In the genomic region with DNA sequence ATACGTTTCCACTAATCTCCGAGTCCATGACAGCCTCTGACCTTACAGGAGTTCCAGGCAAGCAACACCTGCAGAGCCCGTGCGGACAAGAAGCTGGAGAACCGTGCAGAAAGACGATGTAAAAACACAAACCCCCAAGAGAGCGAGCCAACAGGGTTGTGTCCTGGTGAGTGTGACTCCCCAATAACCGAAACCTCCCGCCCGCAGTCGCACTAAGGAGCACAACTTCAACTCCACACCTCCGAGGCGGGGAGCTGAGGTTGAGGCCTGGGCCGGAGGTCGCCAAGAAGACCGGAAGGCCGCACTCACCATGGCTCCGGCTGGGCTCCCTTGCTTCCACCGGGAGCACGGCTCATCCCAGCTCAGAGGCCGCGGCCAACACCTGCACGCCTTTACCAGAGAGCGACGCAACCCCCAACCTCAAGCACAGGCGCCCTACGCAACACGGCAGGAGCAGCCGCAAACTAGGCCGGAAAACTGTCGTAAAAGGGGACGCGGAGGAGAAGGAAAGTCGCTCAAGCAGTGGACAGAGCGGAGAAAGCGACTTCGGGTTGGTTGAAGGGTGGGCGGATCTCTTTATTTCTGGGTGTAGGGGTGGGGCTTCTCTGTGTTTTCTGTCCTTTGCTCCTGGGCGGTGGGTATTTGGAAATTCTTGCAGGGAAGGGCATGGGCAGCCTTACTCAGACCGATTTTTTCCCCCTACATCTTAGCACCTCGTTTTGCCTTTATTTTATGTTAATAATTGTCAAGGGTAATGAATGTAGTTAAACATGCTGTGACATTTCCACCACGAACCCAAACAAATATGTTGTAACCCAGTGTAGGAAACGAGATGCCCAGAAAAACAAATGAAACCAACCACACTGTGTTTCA, we compare ENCODE assay signal across 8 cellular contexts. TPM values are rescaled to one million over a fixed set of nuclear protein-coding genes. Genes with fewer than 3 reads are reported as not detected.
A peak's percentile ranks its signal among the peaks of the same experiment; 100 is the strongest.
DNase-seq lines count a peak whose midpoint lies in the region; ATAC-seq, FAIRE-seq and TF ChIP-seq lines count a peak whose summit lies in the region.

A gene (minus strand): TSS at position 446 of the 873 bp plus-strand sequence. CDS start 134 bp downstream, at position 312.

- peak; percentile 89 for TF ChIP-seq POLR2A in GM19099 (IDR thresholded peaks at IDR 0.05; ENCODE audit: extremely low read depth, insufficient read length, low read depth)

- ATAC-seq in HG03432 (IDR thresholded peaks at IDR 0.05; ENCODE audit: unreplicated experiment) = peak; percentile 97

- peak within 1 kb of the TSS; percentile 98 for H2AFZ ChIP-seq in keratinocyte (ENCODE audit: control insufficient read depth, low read length)

- no peaks in the 10 kb centered on the region for H3K9me1 ChIP-seq in keratinocyte (ENCODE audit: control insufficient read depth, extremely low read depth, insufficient read depth, low read length)

- H3K4me3 ChIP-seq in keratinocyte (ENCODE audit: control insufficient read depth in 2 of 3, extremely low read depth in 1 of 3, insufficient read depth in 2 of 3, low read depth in 1 of 3, low read length in 3 of 3) = peak within 1 kb of the TSS; percentile 75 to 99 (median 99)

- peak within 1 kb of the TSS; percentile 90 for H3K9ac ChIP-seq in keratinocyte (ENCODE audit: control insufficient read depth, extremely low read depth, insufficient read depth, low read length)

- H3K4me2 ChIP-seq in keratinocyte (ENCODE audit: control insufficient read depth, extremely low read depth, insufficient read depth, low read depth, low read length) = peak within 1 kb of the TSS; percentile 98

- H4K20me1 ChIP-seq in keratinocyte (ENCODE audit: control insufficient read depth, extremely low read depth, insufficient read depth, low read length) = no peaks in the 10 kb centered on the region

- no peaks in the 10 kb centered on the region for H3K9me3 ChIP-seq in keratinocyte (ENCODE audit: control insufficient read depth, low read depth, low read length)

- H3K27me3 ChIP-seq in keratinocyte (ENCODE audit: control insufficient read depth, extremely low read depth, insufficient read depth, low read length) = no peaks in the 10 kb centered on the region

- peak within 1 kb of the TSS; percentile 79 for H3K27ac ChIP-seq in keratinocyte (ENCODE audit: control insufficient read depth, insufficient read depth, low read length)

- H3K4me1 ChIP-seq in keratinocyte (ENCODE audit: control insufficient read depth, extremely low read depth, insufficient read depth, low read length) = peaks cover 7% of the 10 kb centered on the region

- H3K79me2 ChIP-seq in keratinocyte (ENCODE audit: control insufficient read depth, insufficient read depth, low read length) = peaks cover 14% of the 10 kb centered on the region

- peak; percentile 78 for FAIRE-seq in keratinocyte (lab: Jason Lieb, UNC)

- DNase-seq in AG20443 (ENCODE audit: low spot score) = peak; percentile 95
- peak; percentile 95 for DNase-seq in NCI-H510A (lab: John Stamatoyannopoulos, UW)
- peak; percentile 80 for DNase-seq in activated CD4-positive, alpha-beta T cell treated with anti-CD3 and anti-CD28 coated beads for 1 hour
- DNase-seq in cerebellum (ENCODE audit: low spot score) = peak; percentile 94
- peak; percentile 70 for DNase-seq in keratinocyte (ENCODE audit: low read depth, low spot score)
- peak; percentile 69 to 75 for DNase-seq in stimulated activated CD4-positive, alpha-beta T cell treated with anti-CD3 and anti-CD28 coated beads, Interleukin-15, amount 100 ng/mL, for 1 hour (ENCODE audit: low read depth in 1 of 2, low spot score in 1 of 2)

- TF ChIP-seq CTCF in keratinocyte (optimal IDR thresholded peaks at IDR 0.05 in 1 of 3, IDR thresholded peaks at IDR 0.05 in 1 of 3, conservative IDR thresholded peaks at IDR 0.05 in 1 of 3; ENCODE audit: extremely low read depth in 1 of 3, insufficient read depth in 2 of 3, low read length in 3 of 3) = no peak

- dilution Hi-C loops in keratinocyte (cut with MboI; ENCODE audit: extremely low pct_ligation_motif_present, low sequenced_read_pairs) = no loop called here

- H3K36me3 ChIP-seq in keratinocyte (ENCODE audit: control insufficient read depth in 2 of 2, extremely low read depth in 1 of 2, insufficient read depth in 2 of 2, low read length in 2 of 2) = peaks cover 0 to 3% of the 10 kb centered on the region in 2 experiments

RNA-seq across cellular contexts. Expression of the gene that starts here (rescaled TPM):
- 49.8 TPM for total RNA-seq in cerebellum
- polyA plus RNA-seq in keratinocyte = 31.1 to 40.6 TPM (median 37.8 TPM) in 3 replicates
- polyA plus RNA-seq in keratinocyte (2011; ENCODE audit: low read depth) = 6.2 TPM
- polyA plus RNA-seq in keratinocyte (2011; cell fraction: cytosol; rRNA removed) = 34.9 and 38.9 TPM in 2 replicates
- 17.9 TPM in 2 replicates for polyA plus RNA-seq in keratinocyte (2011; cell fraction: nucleus; rRNA removed)
- polyA plus RNA-seq in keratinocyte (2012; ENCODE audit: low replicate concordance) = 43.0 and 44.4 TPM in 2 replicates
- 2.8 to 16.8 TPM (median 11.5 TPM) in 3 replicates for polyA minus RNA-seq in keratinocyte
- polyA minus RNA-seq in keratinocyte (2011; cell fraction: cytosol; rRNA and poly(A)+ RNA removed) = 19.2 TPM
- 4.1 and 7.1 TPM in 2 replicates for polyA minus RNA-seq in keratinocyte (2011; cell fraction: nucleus; rRNA and poly(A)+ RNA removed)

Comparison
In these comparisons a context has a peak if more than half of its experiments do, and no peak if none do; other contexts are left out.
1. Peak in every context shown above with its lines: DNase-seq, ATAC-seq, H3K4me3 ChIP-seq and H3K27ac ChIP-seq.